In the genomic region with DNA sequence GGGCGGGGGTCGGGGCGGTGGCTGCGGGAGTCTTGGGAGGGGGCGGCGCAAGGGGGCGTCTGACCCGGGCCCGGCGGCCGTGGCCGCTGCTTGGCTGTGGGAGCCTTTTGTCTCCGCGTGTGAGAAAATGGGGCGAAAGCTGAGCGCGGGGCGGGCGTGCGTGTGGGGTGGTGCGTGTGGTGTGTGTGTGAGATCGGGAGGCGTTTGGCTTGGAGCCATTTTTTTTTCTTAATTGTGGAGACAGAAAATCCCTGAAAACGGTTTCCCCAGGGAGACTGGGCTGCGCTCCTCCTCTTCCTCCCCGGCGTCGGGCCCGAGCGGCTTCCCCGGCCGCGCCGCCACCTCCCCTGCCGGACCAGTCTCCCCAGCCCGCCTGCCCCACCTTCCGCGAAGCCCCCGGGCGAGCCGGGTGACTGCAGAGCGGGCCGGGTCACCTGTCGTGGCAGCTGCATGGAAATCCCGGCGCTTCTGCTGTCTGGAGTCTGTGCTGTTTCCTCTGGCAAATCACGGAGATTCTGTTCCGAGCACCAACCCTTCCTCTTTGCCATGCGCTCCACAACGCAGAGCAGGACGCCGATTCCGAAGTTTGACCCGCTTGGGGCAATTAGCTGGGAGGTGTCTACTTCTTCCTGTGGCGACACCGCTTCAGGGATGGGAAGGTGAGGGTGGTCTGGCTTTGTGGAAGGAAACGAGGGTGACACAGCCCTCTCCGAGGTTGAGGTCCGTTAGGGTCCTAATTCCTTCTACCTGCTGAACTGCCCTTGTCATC, we compare ENCODE assay signal across 7 cellular contexts.
A peak's percentile ranks its signal among the peaks of the same experiment; 100 is the strongest.
DNase-seq lines count a peak whose midpoint lies in the region; ATAC-seq and TF ChIP-seq lines count a peak whose summit lies in the region.

No MANE protein-coding gene starts in this region.

- TF ChIP-seq CTCF in dorsolateral prefrontal cortex (IDR thresholded peaks at IDR 0.05 in 54 of 56, conservative IDR thresholded peaks at IDR 0.05 in 2 of 56; ENCODE audit: low read depth in 1 of 56, partially characterized antibody in 56 of 56): peak in 1 of 56 donors; percentile 11
- TF ChIP-seq CTCF in liver (IDR thresholded peaks at IDR 0.05; ENCODE audit: low read depth, low read length, missing input control): no peak

- peak; percentile 14 to 31 for TF ChIP-seq RAD21 in liver (IDR thresholded peaks at IDR 0.05)

- H3K9ac ChIP-seq in liver (ENCODE audit: low read depth in 1 of 2, low read length in 2 of 2): peak overlapping the region; percentile 16 to 65

- H3K27ac ChIP-seq in dorsolateral prefrontal cortex (peak overlapping the region in 57 of 59 donors; percentile 17 to 95 (median 81)), liver (ENCODE audit: low read depth in 1 of 2, low read length in 2 of 2) (peak overlapping the region; percentile 32 to 54)

- peaks cover 0 to 15% (median 4%) of the 10 kb centered on the region in 4 donors for H3K4me1 ChIP-seq in liver (ENCODE audit: control insufficient read depth in 4 of 4, insufficient read depth in 4 of 4, low read length in 3 of 4)

- H3K27me3 ChIP-seq in dorsolateral prefrontal cortex (no peaks in the 10 kb centered on the region), liver (ENCODE audit: control insufficient read depth in 4 of 4, insufficient read depth in 4 of 4, low read length in 3 of 4) (no peaks in the 10 kb centered on the region)

- H3K36me3 ChIP-seq in liver (ENCODE audit: control insufficient read depth in 4 of 4, insufficient read depth in 3 of 4, low read depth in 1 of 4, low read length in 3 of 4): no peaks in the 10 kb centered on the region

- WGBS in liver: under 1% methylated on average over 59 of the region's 59 CpGs

- intact Hi-C loops in dorsolateral prefrontal cortex (cut with DNase I): loop anchor here (2.0 to 10.0 kb wide), 5 partner anchors 52 to 415 kb away; no protein-coding TSS in a partner anchor

- no peaks in the 10 kb centered on the region for H3K9me3 ChIP-seq in liver (ENCODE audit: control insufficient read depth in 4 of 4, low read length in 3 of 4)

- peak; percentile 33 for ATAC-seq in GM18868 (IDR thresholded peaks at IDR 0.05; ENCODE audit: unreplicated experiment)
- ATAC-seq in HG03064 (IDR thresholded peaks at IDR 0.05; ENCODE audit: low read depth, unreplicated experiment): peak; percentile 31

- H3K4me3 ChIP-seq in dorsolateral prefrontal cortex: peak overlapping the region; percentile 56 to 91 (median 79)
- H3K4me3 ChIP-seq in liver (ENCODE audit: low read depth in 1 of 3, low read length in 3 of 3): peak overlapping the region; percentile 56 to 100 (median 66)

- DNase-seq in NCI-H510A (lab: John Stamatoyannopoulos, UW): peak; percentile 28
- peak; percentile 48 for DNase-seq in activated CD4-positive, alpha-beta T cell treated with anti-CD3 and anti-CD28 coated beads, Interleukin-2, amount 50 U/mL, for 1 hour
- peak; percentile 35 to 73 (median 56) for DNase-seq in dorsolateral prefrontal cortex
- peak; percentile 46 for DNase-seq in stimulated activated CD4-positive, alpha-beta T cell treated with anti-CD3 and anti-CD28 coated beads, Interleukin-4, amount 100 ng/mL, for 1 hour

TF ChIP-seq in liver, 16 proteins besides CTCF, POLR2A, EP300 and RAD21:
- TF ChIP-seq FOXA1 (IDR thresholded peaks at IDR 0.05): no peak
- TF ChIP-seq, protein P1, sequence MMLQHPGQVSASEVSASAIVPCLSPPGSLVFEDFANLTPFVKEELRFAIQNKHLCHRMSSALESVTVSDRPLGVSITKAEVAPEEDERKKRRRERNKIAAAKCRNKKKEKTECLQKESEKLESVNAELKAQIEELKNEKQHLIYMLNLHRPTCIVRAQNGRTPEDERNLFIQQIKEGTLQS (IDR thresholded peaks at IDR 0.05): no peak
- TF ChIP-seq GABPA (IDR thresholded peaks at IDR 0.05 in 1 of 2, conservative IDR thresholded peaks at IDR 0.05 in 1 of 2): no peak
- TF ChIP-seq YY1 (IDR thresholded peaks at IDR 0.05): peak; percentile 26
- TF ChIP-seq JUND (IDR thresholded peaks at IDR 0.05): no peak
- TF ChIP-seq, protein P2, sequence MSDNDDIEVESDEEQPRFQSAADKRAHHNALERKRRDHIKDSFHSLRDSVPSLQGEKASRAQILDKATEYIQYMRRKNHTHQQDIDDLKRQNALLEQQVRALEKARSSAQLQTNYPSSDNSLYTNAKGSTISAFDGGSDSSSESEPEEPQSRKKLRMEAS (IDR thresholded peaks at IDR 0.05): peak; percentile 47

Comparison
In these comparisons a context has a peak if more than half of its experiments do, and no peak if none do; other contexts are left out.
1. Peak in every context shown above with its lines: DNase-seq, ATAC-seq, H3K4me3 ChIP-seq and H3K27ac ChIP-seq.